8 cellular contexts compared by ENCODE assay signal in the genomic region with DNA sequence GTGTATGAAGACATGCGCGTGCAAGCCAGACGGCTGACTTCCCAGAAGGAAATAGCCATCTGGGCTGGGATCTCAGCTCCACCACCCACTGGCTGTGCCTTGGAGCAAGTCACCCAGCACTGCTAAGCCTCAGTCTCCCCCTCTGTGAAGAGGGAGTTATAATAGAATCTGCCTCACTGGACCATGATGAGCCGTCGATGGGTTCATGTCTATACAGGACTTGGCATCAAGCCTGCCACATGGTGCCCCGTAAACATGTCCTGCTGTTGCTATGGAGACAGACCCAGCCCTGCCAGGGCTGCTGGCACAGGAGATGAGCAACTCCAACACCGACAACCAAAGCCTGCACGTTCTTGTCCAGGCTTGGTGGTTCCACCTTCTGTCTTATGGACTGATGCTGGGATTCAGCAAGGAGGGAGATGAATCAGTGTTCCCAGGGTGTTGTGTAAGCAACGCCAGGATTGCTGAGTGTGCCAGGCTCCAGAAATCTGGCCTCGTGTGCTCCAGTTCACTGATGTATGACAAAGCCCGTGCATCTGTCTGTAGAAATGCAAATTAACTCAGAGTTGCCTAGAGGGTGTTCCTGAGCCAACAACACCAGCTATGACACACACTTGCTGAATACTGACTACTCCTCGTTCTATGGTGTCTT. TPM values are rescaled to one million over a fixed set of nuclear protein-coding genes. Genes with fewer than 3 reads are reported as not detected.
DNase-seq lines count a peak whose midpoint lies in the region; ATAC-seq and TF ChIP-seq lines count a peak whose summit lies in the region.

No MANE protein-coding gene starts in this region.

- H3K4me3 ChIP-seq in astrocyte of the cerebellum (ENCODE audit: low read depth, low read length) (no peak overlapping the region), body of pancreas (no peak overlapping the region)

- no peak for TF ChIP-seq POLR2A in body of pancreas (IDR thresholded peaks at IDR 0.05)

- in situ Hi-C loops in astrocyte of the cerebellum (cut with HindIII; ENCODE audit: low sequenced_read_pairs), result no loop called here

- 54 to 59% methylated on average over 12 of the region's 12 CpGs for WGBS in body of pancreas, 2 donors

- DNase-seq in stimulated activated CD4-positive, alpha-beta T cell treated with anti-CD3 and anti-CD28 coated beads, Interleukin-1b, Interleukin-23, amount 100 ng/mL, for 48 hours, result peak; percentile 25
- DNase-seq in stimulated activated CD4-positive, alpha-beta T cell treated with anti-CD3 and anti-CD28 coated beads, Interleukin-4, amount 100 ng/mL, for 4 hours, result no peak
- DNase-seq in H4 (ENCODE audit: low spot score) (peak; percentile 27), NAMALWA (ENCODE audit: low spot score) (peak; percentile 91), astrocyte of the cerebellum (ENCODE audit: low read depth) (peak; percentile 32), myocyte (ENCODE audit: low read depth) (peak; percentile 16), body of pancreas (no peak), T-helper 9 cell (no peak)

- intact Hi-C loops in body of pancreas (cut with DNase I), result no loop called here

- no peak overlapping the region for H3K27ac ChIP-seq in body of pancreas

- no peaks in the 10 kb centered on the region for H3K4me1 ChIP-seq in body of pancreas

- H3K9me3 ChIP-seq in body of pancreas, result no peaks in the 10 kb centered on the region

- no peak for ATAC-seq in body of pancreas

- H3K36me3 ChIP-seq in body of pancreas (replicated peaks in 1 of 2; ENCODE audit: insufficient read depth in 1 of 2, low read depth in 2 of 2), result no peaks in the 10 kb centered on the region

- TF ChIP-seq CTCF in astrocyte of the cerebellum (IDR thresholded peaks at IDR 0.05; ENCODE audit: low read depth, low read length, missing control alignments), result no peak
- TF ChIP-seq CTCF in body of pancreas (IDR thresholded peaks at IDR 0.05), result no peak

- H3K27me3 ChIP-seq in body of pancreas, result no peaks in the 10 kb centered on the region

RNA-seq across cellular contexts. Expression of a gene that starts 5.6 kb away (rescaled TPM):
- not detected in 2 replicates for total RNA-seq in H4 (2014; rRNA removed; shearing (Covaris generic))
- total RNA-seq in myocyte (not detected in 2 replicates), body of pancreas (not detected)
- not detected for polyA plus RNA-seq in myocyte (2012)

RNA-seq across cellular contexts. Expression of a gene that starts 15.2 kb away (rescaled TPM):
- 0.29 and 0.37 TPM in 2 replicates for total RNA-seq in H4 (2014; rRNA removed; shearing (Covaris generic))
- total RNA-seq in myocyte, result 0.05 and 0.86 TPM in 2 replicates
- polyA plus RNA-seq in myocyte (2012), result 0.37 TPM
- under 1 TPM in 1 of 2 donors, not detected in 1; 0.26 TPM for total RNA-seq in body of pancreas

RNA-seq across cellular contexts. Expression of a gene that starts 39.9 kb away (rescaled TPM):
- total RNA-seq in H4 (2014; rRNA removed; shearing (Covaris generic)), result 260 TPM in 2 replicates
- total RNA-seq in myocyte (232 and 248 TPM in 2 replicates), body of pancreas (10 to 100 TPM; 52.1 to 55.5 TPM)
- polyA plus RNA-seq in myocyte (2012), result 151 TPM

RNA-seq across cellular contexts. Expression of a gene that starts 46.2 kb away (rescaled TPM):
- total RNA-seq in H4 (2014; rRNA removed; shearing (Covaris generic)), result not detected in 2 replicates
- not detected in 2 replicates for total RNA-seq in myocyte
- polyA plus RNA-seq in myocyte (2012), result not detected
- total RNA-seq in body of pancreas, result not detected

Comparison
In these comparisons a context has a peak if more than half of its experiments do, and no peak if none do; other contexts are left out.
1. DNase-seq: peak in stimulated activated CD4-positive, alpha-beta T cell treated with anti-CD3 and anti-CD28 coated beads, Interleukin-1b, Interleukin-23, amount 100 ng/mL, for 48 hours (single experiment), H4 (single experiment), NAMALWA (single experiment), astrocyte of the cerebellum (single experiment) and myocyte (single experiment); none in stimulated activated CD4-positive, alpha-beta T cell treated with anti-CD3 and anti-CD28 coated beads, Interleukin-4, amount 100 ng/mL, for 4 hours (0 of 2), body of pancreas (0 of 4) and T-helper 9 cell (single experiment).